In genomic region chr4:3480528-3481112, GRCh38 we compare ENCODE assay signal across 8 cellular contexts. TPM values are rescaled to one million over a fixed set of nuclear protein-coding genes. Genes with fewer than 3 reads are reported as not detected.
A peak's percentile ranks its signal among the peaks of the same experiment; 100 is the strongest.
DNase-seq lines count a peak whose midpoint lies in the region; ATAC-seq and TF ChIP-seq lines count a peak whose summit lies in the region.

No MANE protein-coding gene starts in this region.

- peak; percentile 59 for ATAC-seq in foreskin keratinocyte

- peaks cover 32% of the 10 kb centered on the region for H3K4me1 ChIP-seq in HUES6 (ENCODE audit: control insufficient read depth, insufficient read depth, low read length)
- peaks cover 6% of the 10 kb centered on the region for H3K4me1 ChIP-seq in foreskin keratinocyte
- H3K4me1 ChIP-seq in suprapubic skin: peaks cover 23% of the 10 kb centered on the region

- H3K36me3 ChIP-seq in HUES6 (ENCODE audit: control insufficient read depth, insufficient read depth, low read length) (no peaks in the 10 kb centered on the region), suprapubic skin (no peaks in the 10 kb centered on the region)

- no peak for TF ChIP-seq EP300 in suprapubic skin (IDR thresholded peaks at IDR 0.05)

- H3K9ac ChIP-seq in HUES6 (ENCODE audit: low read length): peak overlapping the region; percentile 2

- 26% methylated on average over 17 of the region's 17 CpGs for WGBS in suprapubic skin

- no peak for TF ChIP-seq POLR2A in suprapubic skin (IDR thresholded peaks at IDR 0.05)

- peak; percentile 97 for TF ChIP-seq CTCF in foreskin keratinocyte (conservative IDR thresholded peaks at IDR 0.05)
- peak; percentile 78 to 99 for TF ChIP-seq CTCF in suprapubic skin (IDR thresholded peaks at IDR 0.05)

- H3K27me3 ChIP-seq in HUES6 (ENCODE audit: control insufficient read depth, insufficient read depth, low read length) (peaks cover 82% of the 10 kb centered on the region), foreskin keratinocyte (peaks cover 44% of the 10 kb centered on the region), suprapubic skin (peaks cover 85% of the 10 kb centered on the region)

- H3K27ac ChIP-seq in HUES6 (ENCODE audit: low read depth, low read length) (no peak overlapping the region; the same call in 1 of the 2 replicates), foreskin keratinocyte (no peak overlapping the region), suprapubic skin (no peak overlapping the region)

- H3K4me3 ChIP-seq in HUES6 (ENCODE audit: low read depth, low read length) (peak overlapping the region; percentile 34), suprapubic skin (no peak overlapping the region)

- DNase-seq in NCI-H2171 treated with DMSO at 0.1 percent for 48 hours (lab: John Stamatoyannopoulos, UW): peak; percentile 56
- DNase-seq in NCI-H2171 (lab: John Stamatoyannopoulos, UW): no peak
- peak; percentile 30 for DNase-seq in RPMI7951 (ENCODE audit: low read depth)
- peak; percentile 58 for DNase-seq in activated T-helper 9 cell treated with anti-CD3 and anti-CD28 coated beads, Interleukin-2, amount 50 U/mL, for 16 hours (ENCODE audit: low read depth)
- DNase-seq in foreskin keratinocyte: peak in 1 of 2 donors; percentile 51
- peak in 48 of 56 donors; percentile 11 to 81 (median 43) for DNase-seq in nucleus accumbens (lab: John Stamatoyannopoulos, UW)
- no peak for DNase-seq in suprapubic skin (ENCODE audit: low spot score in 2 of 2)

- H3K9me3 ChIP-seq in HUES6 (ENCODE audit: control insufficient read depth, insufficient read depth, low read depth, low read length) (no peaks in the 10 kb centered on the region), suprapubic skin (no peaks in the 10 kb centered on the region)

RNA-seq across cellular contexts. Expression of gene DOK7, which starts 17.5 kb away (rescaled TPM):
- not detected in 2 replicates for total RNA-seq in RPMI7951 (2014; rRNA removed; shearing (Covaris generic))
- 0.81 and 1.1 TPM in 2 replicates for total RNA-seq in foreskin keratinocyte
- polyA plus RNA-seq in foreskin keratinocyte: 0.71 and 1.1 TPM in 2 replicates
- total RNA-seq in suprapubic skin: 10 to 100 TPM in 1 of 4 donors, 1 to 10 TPM in 3; 1.7 to 11.2 (median 2.6) TPM

RNA-seq across cellular contexts. Expression of gene HGFAC, which starts 38.9 kb away (rescaled TPM):
- not detected in 2 replicates for total RNA-seq in RPMI7951 (2014; rRNA removed; shearing (Covaris generic))
- not detected in 2 replicates for total RNA-seq in foreskin keratinocyte
- polyA plus RNA-seq in foreskin keratinocyte: not detected in 2 replicates
- total RNA-seq in suprapubic skin: not detected

RNA-seq across cellular contexts. Expression of gene LRPAP1, which starts 51.6 kb away (rescaled TPM):
- 50.0 and 87.4 TPM in 2 replicates for total RNA-seq in RPMI7951 (2014; rRNA removed; shearing (Covaris generic))
- total RNA-seq in foreskin keratinocyte (130 and 132 TPM in 2 replicates), suprapubic skin (100 to 1,000 TPM in 2 of 4 donors, 10 to 100 TPM in 2; 88.8 to 114 (median 95.5) TPM)
- polyA plus RNA-seq in foreskin keratinocyte: 143 and 168 TPM in 2 replicates

Comparison
In these comparisons a context has a peak if more than half of its experiments do, and no peak if none do; other contexts are left out.
1. DNase-seq: peak in NCI-H2171 treated with DMSO at 0.1 percent for 48 hours (single experiment), RPMI7951 (single experiment), activated T-helper 9 cell treated with anti-CD3 and anti-CD28 coated beads, Interleukin-2, amount 50 U/mL, for 16 hours (single experiment) and nucleus accumbens (48 of 56); none in NCI-H2171 (single experiment) and suprapubic skin (0 of 2).